ENCODE assay signal across 7 cellular contexts in the genomic region with DNA sequence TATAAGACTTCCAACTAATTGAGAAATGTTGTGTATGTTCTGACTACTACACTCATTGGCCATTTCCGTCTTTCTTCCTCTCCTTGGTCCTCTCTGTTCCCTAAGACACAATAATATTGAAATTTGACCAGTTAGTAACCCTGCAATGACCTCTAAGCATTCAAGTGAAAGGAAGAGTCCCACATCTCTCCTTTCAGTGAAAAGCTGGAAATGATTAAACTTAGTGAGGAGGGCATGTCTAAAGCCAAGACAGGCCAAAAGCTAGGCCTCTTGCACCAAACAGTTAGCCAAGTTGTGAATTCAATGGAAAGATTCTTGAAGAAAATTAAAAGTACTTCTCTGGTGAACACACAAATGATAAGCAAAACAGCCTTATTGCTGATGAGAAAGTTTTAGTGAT.
"Had no signal": no experiment of that assay in that cellular context is flagged by ENCODE, and none has a peak within 500 bp of the region (broad histone marks: within the 10 kb centered on the region; RNA-seq: fewer than 3 reads in every experiment).

No MANE protein-coding gene starts in this region.

- H3K36me3 ChIP-seq: HAP-1 had no signal

- H3K27ac Mint-ChIP-seq: HFFc6 had no signal

- H3K4me1 ChIP-seq: HAP-1 had no signal

- H3K4me3 Mint-ChIP-seq: HFFc6 had no signal

- DNase-seq: GOT3, H7, HFFc6, IMR-90 had no signal

- H3K9me3 ChIP-seq: HAP-1 had no signal

- H3K4me3 ChIP-seq: HAP-1, K562 had no signal

- ATAC-seq: HCT116, K562 had no signal
